22 cellular contexts compared by ENCODE assay signal in the genomic region with DNA sequence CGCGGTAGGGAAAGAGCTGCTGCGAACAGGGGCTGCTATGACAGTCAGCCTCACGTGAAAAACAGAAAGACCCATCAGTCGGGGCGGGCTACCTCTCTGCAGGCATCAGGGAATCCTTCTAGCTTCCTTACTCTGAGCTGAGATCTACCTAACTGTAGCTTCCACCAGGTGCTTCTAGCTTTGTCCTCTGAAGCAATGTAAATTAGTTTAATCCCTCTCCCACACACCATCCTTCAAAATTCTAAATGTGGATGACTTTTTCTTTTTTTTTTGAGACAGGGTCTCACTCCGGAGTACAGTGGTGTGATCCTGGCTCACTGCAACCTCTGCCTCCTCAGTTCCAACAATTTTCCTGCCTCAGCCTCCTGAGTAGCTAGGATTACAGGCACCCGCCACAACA.
DNase-seq lines count a peak whose midpoint lies in the region; FAIRE-seq and TF ChIP-seq lines count a peak whose summit lies in the region.
"Had no signal": no experiment of that assay in that cellular context is flagged by ENCODE, and none has a peak within 500 bp of the region (broad histone marks: within the 10 kb centered on the region; RNA-seq: fewer than 3 reads in every experiment).

No MANE protein-coding gene starts in this region.

- CTCF ChIA-PET in OCI-LY7 (lab: Charles Lee; ENCODE audit: unreplicated experiment), result no interaction called here

- H3K36me3 ChIP-seq in OCI-LY7 (ENCODE audit: insufficient read depth, low read length) (no peaks in the 10 kb centered on the region), transverse colon (no peaks in the 10 kb centered on the region)
- H3K36me3 ChIP-seq: BLaER1 treated with 17β-estradiol and CSF1 and Interleukin-3, amounts not matched to agents 10 nM and 100 nM had no signal

- H3K9me2 ChIP-seq in OCI-LY7 (ENCODE audit: insufficient read depth, low read length), result no peaks in the 10 kb centered on the region

- POLR2A ChIA-PET in OCI-LY7 (lab: Charles Lee), result no interaction called here

- no TSS peak for BruUV-seq in OCI-LY7 (replicated peaks; lab: Mats Ljungman, UMichigan)

- H3K27me3 ChIP-seq in transverse colon, result no peaks in the 10 kb centered on the region
- H3K27me3 ChIP-seq: BLaER1 treated with 17β-estradiol and CSF1 and Interleukin-3, amounts not matched to agents 10 nM and 100 nM had no signal

- WGBS in transverse colon (ENCODE audit: low coverage in 1 of 2), 2 donors, result 72 to 77% methylated on average over 5 to 8 of the region's 8 CpGs

- no peaks in the 10 kb centered on the region for H3K27me3 Mint-ChIP-seq in mesothelial cell of epicardium (ENCODE audit: low read depth)
- H3K27me3 Mint-ChIP-seq: B cell had no signal

- TF ChIP-seq CTCF in VCaP (conservative IDR thresholded peaks at IDR 0.05), result no peak
- TF ChIP-seq CTCF in mesothelial cell of epicardium (IDR thresholded peaks at IDR 0.05; ENCODE audit: unreplicated experiment), result no peak
- TF ChIP-seq CTCF in OCI-LY7 (conservative IDR thresholded peaks at IDR 0.05; ENCODE audit: low read length), result no peak
- TF ChIP-seq CTCF in transverse colon (IDR thresholded peaks at IDR 0.05), result no peak

- TF ChIP-seq POLR2A in H54 (IDR thresholded peaks at IDR 0.05; ENCODE audit: low read depth, low read length) (no peak), transverse colon (IDR thresholded peaks at IDR 0.05) (no peak)

- H2AFZ ChIP-seq in OCI-LY7 (ENCODE audit: low read length), result no peak overlapping the region
- H2AFZ ChIP-seq: GM23248 had no signal

- intact Hi-C loops in OCI-LY7 (cut with micrococcal nuclease; ENCODE audit: unreplicated experiment), result no loop called here
- intact Hi-C loops in transverse colon (cut with DNase I; ENCODE audit: low total_unique reads), result loop anchor here (10.0 kb wide), 1 partner anchor 333 kb away; no protein-coding TSS in a partner anchor

- no peaks in the 10 kb centered on the region for H3K9me3 ChIP-seq in OCI-LY7 (ENCODE audit: low read length)
- H3K9me3 ChIP-seq in transverse colon, result no peaks in the 10 kb centered on the region
- H3K9me3 ChIP-seq: BLaER1 treated with 17β-estradiol and CSF1 and Interleukin-3, amounts not matched to agents 10 nM and 100 nM had no signal

- H3K4me2 ChIP-seq in OCI-LY7 (ENCODE audit: low read length), result no peak overlapping the region
- H3K4me2 ChIP-seq: BLaER1 treated with 17β-estradiol and CSF1 and Interleukin-3, amounts not matched to agents 10 nM and 100 nM had no signal

- no peaks in the 10 kb centered on the region for H3K79me2 ChIP-seq in OCI-LY7 (ENCODE audit: insufficient read depth, low read depth, low read length)

- no peaks in the 10 kb centered on the region for H4K20me1 ChIP-seq in OCI-LY7 (ENCODE audit: insufficient read depth, low read length)
- H4K20me1 ChIP-seq: BLaER1 treated with 17β-estradiol and CSF1 and Interleukin-3, amounts not matched to agents 10 nM and 100 nM had no signal

- no peak overlapping the region for H3K4me3 ChIP-seq in OCI-LY7 (ENCODE audit: low read depth, low read length, poor library complexity, severe bottlenecking)
- no peak overlapping the region for H3K4me3 ChIP-seq in transverse colon
- H3K4me3 ChIP-seq: BLaER1 treated with 17β-estradiol and CSF1 and Interleukin-3, amounts not matched to agents 10 nM and 100 nM; GM12878; GM23248 had no signal

- peak; percentile 13 for DNase-seq in COLO668 (lab: John Stamatoyannopoulos, UW; ENCODE audit: unreplicated experiment)
- no peak for DNase-seq in mesothelial cell of epicardium (ENCODE audit: low spot score in 2 of 2, unreplicated experiment in 2 of 2)
- DNase-seq in midbrain (lab: John Stamatoyannopoulos, UW), result no peak
- no peak for DNase-seq in OCI-LY7 (ENCODE audit: low spot score)
- no peak for DNase-seq in H54 (ENCODE audit: insufficient read length, low spot score)
- no peak for DNase-seq in transverse colon
- DNase-seq: 8988T; CD8-positive, alpha-beta T cell; COR-L47; DMS 273 treated with DMSO at 0.1 percent for 48 hours; DMS53; DND-41; EL; GM23248; H7; IMR-90 had no signal

- H3K4me1 ChIP-seq in OCI-LY7 (ENCODE audit: insufficient read depth, low read length, poor library complexity, severe bottlenecking) (no peaks in the 10 kb centered on the region), transverse colon (peaks cover 0 to 9% (median 3%) of the 10 kb centered on the region in 4 donors)

- TF ChIP-seq EP300 in transverse colon (IDR thresholded peaks at IDR 0.05; ENCODE audit: low read depth), result no peak

- peak overlapping the region; percentile 21 for H3K27ac Mint-ChIP-seq in mesothelial cell of epicardium
- H3K27ac Mint-ChIP-seq: B cell; CD8-positive, alpha-beta T cell had no signal

- H3K4me1 Mint-ChIP-seq in mesothelial cell of epicardium, result peaks cover 30% of the 10 kb centered on the region
- H3K4me1 Mint-ChIP-seq: B cell had no signal

- in situ Hi-C loops in transverse colon (cut with MboI; ENCODE audit: low pct_ligation_motif_present in 1 of 4, low pct_unique_long_range_greater_than_20kb in 1 of 4, low sequenced_read_pairs in 3 of 4), result loop anchor here (25.0 kb wide), 1 partner anchor 341 kb away; no protein-coding TSS in a partner anchor

- H3K36me3 Mint-ChIP-seq in mesothelial cell of epicardium, result no peaks in the 10 kb centered on the region
- H3K36me3 Mint-ChIP-seq: CD8-positive, alpha-beta T cell had no signal

- FAIRE-seq in H54 (lab: Jason Lieb, UNC), result no peak
- FAIRE-seq: GM12878, GM19239, HTR-8/SVneo had no signal

- H3K27ac ChIP-seq in VCaP, result 0 out of 2 replicates have a peak overlapping the region, but pooled peaks have one; percentile 16
- no peak overlapping the region for H3K27ac ChIP-seq in OCI-LY7 (ENCODE audit: low read depth, low read length, poor library complexity, severe bottlenecking)
- H3K27ac ChIP-seq in transverse colon, result no peak overlapping the region
- H3K27ac ChIP-seq: BLaER1 treated with 17β-estradiol and CSF1 and Interleukin-3, amounts not matched to agents 10 nM and 100 nM had no signal

- no peaks in the 10 kb centered on the region for H3K9me3 Mint-ChIP-seq in mesothelial cell of epicardium

- H3K4me3 Mint-ChIP-seq in mesothelial cell of epicardium, result no peak overlapping the region
- H3K4me3 Mint-ChIP-seq: B cell; CD8-positive, alpha-beta T cell had no signal
